In the genomic region with DNA sequence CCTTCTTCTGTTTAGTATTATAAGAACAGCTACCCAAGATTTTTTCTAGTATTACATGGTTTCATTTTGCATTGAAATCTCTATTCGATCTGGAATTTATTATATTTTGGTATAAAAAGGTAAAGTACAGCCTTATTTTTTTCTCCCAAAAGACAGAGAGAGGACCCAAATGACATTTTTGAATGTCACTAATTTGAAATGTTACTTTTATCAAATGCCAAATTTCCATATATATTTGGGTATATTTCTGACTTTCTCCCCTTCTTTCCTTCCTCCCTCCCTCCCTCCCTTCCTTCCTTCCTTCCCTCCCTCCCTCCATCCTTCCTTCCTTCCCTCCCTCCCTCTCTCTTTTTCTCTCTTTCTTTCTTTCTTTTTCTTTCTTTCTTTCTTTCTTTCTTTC, we compare ENCODE assay signal across 31 cellular contexts. TPM values are rescaled to one million over a fixed set of nuclear protein-coding genes. Genes with fewer than 3 reads are reported as not detected.
"Had no signal": no experiment of that assay in that cellular context is flagged by ENCODE, and none has a peak within 500 bp of the region (broad histone marks: within the 10 kb centered on the region; RNA-seq: fewer than 3 reads in every experiment).

No MANE protein-coding gene starts in this region.

- H3K4me3 ChIP-seq: stomach, suprapubic skin, testis, thoracic aorta, thyroid gland, tibial artery, tibial nerve, transverse colon, upper lobe of left lung, upper lobe of right lung, uterus, vagina had no signal

- ATAC-seq: stimulated activated effector memory CD8-positive, alpha-beta T cell treated with anti-CD3 and anti-CD28 coated beads, Interleukin-12 subunit alpha, Interleukin-12 subunit beta, amount 100 ng/mL, for 72 hours; stimulated activated memory B cell treated with anti-CD40 and anti-IgM and Interleukin-4, amounts not matched to agents 10 μg/mL and 1 μg/mL and 100 μg/mL, for 72 hours; stimulated activated naive B cell treated with anti-CD40 and anti-IgM and Interleukin-4, amounts not matched to agents 10 μg/mL and 1 μg/mL and 100 μg/mL, for 72 hours; stimulated activated naive CD8-positive, alpha-beta T cell treated with anti-CD3 and anti-CD28 coated beads, Interleukin-15, amount 100 ng/mL, for 72 hours; stimulated activated naive CD8-positive, alpha-beta T cell treated with anti-CD3 and anti-CD28 coated beads, Interleukin-15, Interleukin-2, amounts not matched to agents 100 U/mL and 50 U/mL, for 24 hours; upper lobe of right lung had no signal

- H3K27me3 ChIP-seq: testis, thyroid gland, tibial nerve, upper lobe of left lung, uterus, vagina had no signal

- H3K4me3 Mint-ChIP-seq: stimulated activated effector memory CD8-positive, alpha-beta T cell treated with anti-CD3 and anti-CD28 coated beads, Interleukin-12 subunit alpha, Interleukin-12 subunit beta, amount 100 ng/mL, for 72 hours; stimulated activated memory B cell treated with anti-CD40 and anti-IgM and Interleukin-4, amounts not matched to agents 10 μg/mL and 1 μg/mL and 100 μg/mL, for 72 hours; stimulated activated naive B cell treated with anti-CD40 and anti-IgM and Interleukin-4, amounts not matched to agents 10 μg/mL and 1 μg/mL and 100 μg/mL, for 72 hours; stimulated activated naive CD8-positive, alpha-beta T cell treated with anti-CD3 and anti-CD28 coated beads, Interleukin-15, amount 100 ng/mL, for 72 hours; stimulated activated naive CD8-positive, alpha-beta T cell treated with anti-CD3 and anti-CD28 coated beads, Interleukin-15, Interleukin-2, amounts not matched to agents 100 ng/mL and 50 ng/mL, for 24 hours; type B pancreatic cell had no signal

- DNase-seq: stimulated activated CD4-positive, alpha-beta T cell treated with anti-CD3 and anti-CD28 coated beads, Interleukin-2, amount 100 ng/mL, for 48 hours; stimulated activated CD4-positive, alpha-beta T cell treated with anti-CD3 and anti-CD28 coated beads, Interleukin-4, amount 100 ng/mL, for 1 hour; stimulated activated CD4-positive, alpha-beta T cell treated with anti-CD3 and anti-CD28 coated beads, Interleukin-4, amount 100 ng/mL, for 24 hours; stimulated activated CD4-positive, alpha-beta T cell treated with anti-CD3 and anti-CD28 coated beads, Interleukin-4, amount 100 ng/mL, for 4 hours; stimulated activated CD8-positive, alpha-beta memory T cell treated with anti-CD3 and anti-CD28 coated beads, Interleukin-4, amount 100 ng/mL, for 48 hours; stimulated activated naive B cell treated with anti-CD40 and anti-IgM and Interleukin-4, amounts not matched to agents 10 μg/mL and 1 μg/mL and 100 μg/mL, for 72 hours; stimulated activated naive CD4-positive, alpha-beta T cell; stimulated activated naive CD4-positive, alpha-beta T cell treated with Interleukin-2 at 50 U/mL for 16 hours; stimulated activated naive CD8-positive, alpha-beta T cell treated with anti-CD3 and anti-CD28 coated beads, Interleukin-15, amount 100 ng/mL, for 72 hours; stimulated activated naive CD8-positive, alpha-beta T cell treated with anti-CD3 and anti-CD28 coated beads, Interleukin-15, Interleukin-2, amounts not matched to agents 100 U/mL and 50 U/mL, for 24 hours; stomach; substantia nigra; testis; thyroid gland; tibial artery; transverse colon; trophoblast cell; upper lobe of left lung; upper lobe of right lung; uterus had no signal

- H3K4me1 ChIP-seq: stomach, suprapubic skin, testis, thyroid gland, tibial artery, tibial nerve, upper lobe of left lung, upper lobe of right lung, uterus, vagina had no signal

- H3K36me3 Mint-ChIP-seq: stimulated activated effector memory CD8-positive, alpha-beta T cell treated with anti-CD3 and anti-CD28 coated beads, Interleukin-12 subunit alpha, Interleukin-12 subunit beta, amount 100 ng/mL, for 72 hours; stimulated activated memory B cell treated with anti-CD40 and anti-IgM and Interleukin-4, amounts not matched to agents 10 μg/mL and 1 μg/mL and 100 μg/mL, for 72 hours; stimulated activated naive B cell treated with anti-CD40 and anti-IgM and Interleukin-4, amounts not matched to agents 10 μg/mL and 1 μg/mL and 100 μg/mL, for 72 hours; type B pancreatic cell had no signal

- FAIRE-seq: urothelium cell line had no signal

- H3K4me1 Mint-ChIP-seq: stimulated activated effector memory CD8-positive, alpha-beta T cell treated with anti-CD3 and anti-CD28 coated beads, Interleukin-12 subunit alpha, Interleukin-12 subunit beta, amount 100 ng/mL, for 72 hours; stimulated activated memory B cell treated with anti-CD40 and anti-IgM and Interleukin-4, amounts not matched to agents 10 μg/mL and 1 μg/mL and 100 μg/mL, for 72 hours; stimulated activated naive B cell treated with anti-CD40 and anti-IgM and Interleukin-4, amounts not matched to agents 10 μg/mL and 1 μg/mL and 100 μg/mL, for 72 hours; stimulated activated naive CD8-positive, alpha-beta T cell treated with anti-CD3 and anti-CD28 coated beads, Interleukin-15, amount 100 ng/mL, for 72 hours had no signal

- H3K36me3 ChIP-seq: stomach, suprapubic skin, thoracic aorta, thyroid gland, tibial artery, tibial nerve, transverse colon, upper lobe of left lung, upper lobe of right lung, uterus, vagina had no signal

- H3K9me3 ChIP-seq: stomach, suprapubic skin, testis, thoracic aorta, thyroid gland, transverse colon, upper lobe of left lung, upper lobe of right lung, uterus, vagina had no signal

- H3K27ac ChIP-seq: stomach, suprapubic skin, testis, thoracic aorta, thyroid gland, tibial artery, tibial nerve, transverse colon, upper lobe of left lung, upper lobe of right lung, uterus, vagina had no signal

- H3K27ac Mint-ChIP-seq: stimulated activated effector memory CD8-positive, alpha-beta T cell treated with anti-CD3 and anti-CD28 coated beads, Interleukin-12 subunit alpha, Interleukin-12 subunit beta, amount 100 ng/mL, for 72 hours; stimulated activated memory B cell treated with anti-CD40 and anti-IgM and Interleukin-4, amounts not matched to agents 10 μg/mL and 1 μg/mL and 100 μg/mL, for 72 hours; stimulated activated naive B cell treated with anti-CD40 and anti-IgM and Interleukin-4, amounts not matched to agents 10 μg/mL and 1 μg/mL and 100 μg/mL, for 72 hours; stimulated activated naive CD8-positive, alpha-beta T cell treated with anti-CD3 and anti-CD28 coated beads, Interleukin-15, amount 100 ng/mL, for 72 hours; stimulated activated naive CD8-positive, alpha-beta T cell treated with anti-CD3 and anti-CD28 coated beads, Interleukin-15, Interleukin-2, amounts not matched to agents 100 ng/mL and 50 ng/mL, for 24 hours; type B pancreatic cell had no signal

- H3K9me3 Mint-ChIP-seq: type B pancreatic cell had no signal

RNA-seq across cellular contexts. Expression of a gene that starts 6.2 kb away (rescaled TPM):
- total RNA-seq: subcutaneous adipose tissue, thoracic aorta, thyroid gland, upper lobe of right lung had no signal

RNA-seq across cellular contexts. Expression of a gene that starts 35.6 kb away (rescaled TPM):
- total RNA-seq: subcutaneous adipose tissue, temporal lobe, thyroid gland, tibial nerve, vagina had no signal
